9 cellular contexts compared by ENCODE assay signal in genomic region chr2:45237850-45238542, GRCh38.
A peak's percentile ranks its signal among the peaks of the same experiment; 100 is the strongest.
DNase-seq lines count a peak whose midpoint lies in the region; ATAC-seq and TF ChIP-seq lines count a peak whose summit lies in the region.
"Had no signal": no experiment of that assay in that cellular context is flagged by ENCODE, and none has a peak within 500 bp of the region (broad histone marks: within the 10 kb centered on the region; RNA-seq: fewer than 3 reads in every experiment).

No MANE protein-coding gene starts in this region.

- no peaks in the 10 kb centered on the region for H3K9me3 ChIP-seq in left lung

- H3K36me3 ChIP-seq in BJ (ENCODE audit: control insufficient read depth, insufficient read depth, low read length) (no peaks in the 10 kb centered on the region), left lung (no peaks in the 10 kb centered on the region)

- ATAC-seq in left lung (peak; percentile 46), HG03095 (IDR thresholded peaks at IDR 0.05; ENCODE audit: unreplicated experiment) (no peak)

- TF ChIP-seq CTCF in BJ (IDR thresholded peaks at IDR 0.05; ENCODE audit: insufficient read depth, low read depth, low read length): peak; percentile 50
- TF ChIP-seq CTCF in left lung (IDR thresholded peaks at IDR 0.05): no peak

- no peaks in the 10 kb centered on the region for H3K27me3 ChIP-seq in BJ (ENCODE audit: control insufficient read depth, insufficient read depth, low read length)
- peaks cover 0 to 8% of the 10 kb centered on the region in 2 donors for H3K27me3 ChIP-seq in left lung

- H3K4me1 ChIP-seq in left lung: no peaks in the 10 kb centered on the region

- intact Hi-C loops in left lung (cut with DNase I): no loop called here

- CTCF ChIA-PET in BJ (lab: Yijun Ruan, JAX): interaction anchor here (1.0 to 2.3 kb wide), 7 partner anchors 11 to 257 kb away, joined by 4 to 8 read pairs (median 5); no protein-coding TSS in a partner anchor

- H3K27ac ChIP-seq in left lung: no peak overlapping the region

- POLR2A ChIA-PET in BJ (lab: Charles Lee): no interaction called here

- peak; percentile 77 for DNase-seq in BJ (ENCODE audit: low read depth)
- peak; percentile 74 for DNase-seq in HT-29 (ENCODE audit: low spot score)
- DNase-seq in amniotic epithelial cell (ENCODE audit: low read depth): peak; percentile 95
- DNase-seq in left lung: no peak
- no peak for DNase-seq in NCI-H82 (lab: John Stamatoyannopoulos, UW)
- no peak for DNase-seq in NCI-H1930 (lab: John Stamatoyannopoulos, UW)
- no peak for DNase-seq in NCI-H1436 (lab: John Stamatoyannopoulos, UW)
- DNase-seq: NCI-H774 had no signal

- H3K4me3 ChIP-seq in BJ (ENCODE audit: low read depth, low read length) (no peak overlapping the region), left lung (no peak overlapping the region)

Comparison
In these comparisons a context has a peak if more than half of its experiments do, and no peak if none do; other contexts are left out.
1. DNase-seq: peak in BJ (single experiment), HT-29 (single experiment) and amniotic epithelial cell (single experiment); none in left lung (0 of 2), NCI-H82 (single experiment), NCI-H1930 (0 of 2) and NCI-H1436 (single experiment).